Comparison of ENCODE assay signal across 1 cellular context in the genomic region with DNA sequence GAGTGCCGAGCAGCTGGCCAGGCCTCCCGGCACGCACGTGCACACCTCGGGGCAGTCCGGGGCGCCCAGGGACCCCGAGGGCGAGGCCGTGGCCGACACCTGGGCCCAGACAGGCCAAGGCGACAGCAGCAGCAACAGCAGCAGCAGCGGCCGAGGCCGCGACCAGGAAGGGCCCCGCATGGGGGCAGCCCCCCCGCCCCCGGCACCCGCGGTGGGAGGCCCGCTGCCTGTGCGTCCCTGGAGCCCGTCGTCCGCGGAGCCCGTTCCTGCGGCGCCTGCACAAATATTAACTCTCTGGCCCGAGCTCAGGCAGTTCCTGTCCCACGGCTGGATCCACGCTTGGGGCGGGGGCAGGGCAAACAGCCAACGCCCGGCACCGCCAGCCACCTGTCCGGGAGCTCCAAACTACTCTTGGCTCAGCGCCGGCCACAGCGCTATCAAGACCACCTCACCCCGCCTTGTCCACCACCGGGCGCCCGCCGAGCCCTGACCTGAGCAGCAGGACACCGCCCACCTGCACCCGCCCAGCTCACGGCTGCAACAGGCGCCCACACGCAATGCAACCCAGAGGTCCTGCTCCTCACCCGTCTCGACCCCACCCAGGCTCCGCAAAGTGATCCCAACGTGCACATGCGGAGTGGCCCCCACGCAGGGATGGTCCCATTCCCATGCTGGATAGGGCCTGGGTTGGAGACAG.
TF ChIP-seq lines count a peak whose summit lies in the region.

A gene with protein sequence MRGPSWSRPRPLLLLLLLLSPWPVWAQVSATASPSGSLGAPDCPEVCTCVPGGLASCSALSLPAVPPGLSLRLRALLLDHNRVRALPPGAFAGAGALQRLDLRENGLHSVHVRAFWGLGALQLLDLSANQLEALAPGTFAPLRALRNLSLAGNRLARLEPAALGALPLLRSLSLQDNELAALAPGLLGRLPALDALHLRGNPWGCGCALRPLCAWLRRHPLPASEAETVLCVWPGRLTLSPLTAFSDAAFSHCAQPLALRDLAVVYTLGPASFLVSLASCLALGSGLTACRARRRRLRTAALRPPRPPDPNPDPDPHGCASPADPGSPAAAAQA (minus strand): TSS at position 288 of the 697 bp plus-strand sequence. CDS start 108 bp downstream, at position 180.

TF ChIP-seq in HEK293, 187 proteins besides CTCF, POLR2A, EP300 and RAD21 (continued from another document and continues in another):
- TF ChIP-seq, protein P1, sequence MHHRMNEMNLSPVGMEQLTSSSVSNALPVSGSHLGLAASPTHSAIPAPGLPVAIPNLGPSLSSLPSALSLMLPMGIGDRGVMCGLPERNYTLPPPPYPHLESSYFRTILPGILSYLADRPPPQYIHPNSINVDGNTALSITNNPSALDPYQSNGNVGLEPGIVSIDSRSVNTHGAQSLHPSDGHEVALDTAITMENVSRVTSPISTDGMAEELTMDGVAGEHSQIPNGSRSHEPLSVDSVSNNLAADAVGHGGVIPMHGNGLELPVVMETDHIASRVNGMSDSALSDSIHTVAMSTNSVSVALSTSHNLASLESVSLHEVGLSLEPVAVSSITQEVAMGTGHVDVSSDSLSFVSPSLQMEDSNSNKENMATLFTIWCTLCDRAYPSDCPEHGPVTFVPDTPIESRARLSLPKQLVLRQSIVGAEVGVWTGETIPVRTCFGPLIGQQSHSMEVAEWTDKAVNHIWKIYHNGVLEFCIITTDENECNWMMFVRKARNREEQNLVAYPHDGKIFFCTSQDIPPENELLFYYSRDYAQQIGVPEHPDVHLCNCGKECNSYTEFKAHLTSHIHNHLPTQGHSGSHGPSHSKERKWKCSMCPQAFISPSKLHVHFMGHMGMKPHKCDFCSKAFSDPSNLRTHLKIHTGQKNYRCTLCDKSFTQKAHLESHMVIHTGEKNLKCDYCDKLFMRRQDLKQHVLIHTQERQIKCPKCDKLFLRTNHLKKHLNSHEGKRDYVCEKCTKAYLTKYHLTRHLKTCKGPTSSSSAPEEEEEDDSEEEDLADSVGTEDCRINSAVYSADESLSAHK (tag by site-specific recombination; IDR thresholded peaks at IDR 0.05) = no peak
- TF ChIP-seq ZNF549 (tag by site-specific recombination; IDR thresholded peaks at IDR 0.05) (no peak), ZNF184 (tag by site-specific recombination; IDR thresholded peaks at IDR 0.05) (no peak), WT1 (tag by site-specific recombination; IDR thresholded peaks at IDR 0.05) (no peak), ZNF561 (tag by site-specific recombination; IDR thresholded peaks at IDR 0.05; ENCODE audit: borderline replicate concordance) (no peak), ZBTB48 (tag by site-specific recombination; IDR thresholded peaks at IDR 0.05) (no peak), ZNF658 (tag by site-specific recombination; IDR thresholded peaks at IDR 0.05) (no peak), BCL11A (tag by site-specific recombination; IDR thresholded peaks at IDR 0.05; ENCODE audit: low read depth) (0 out of 2 replicates have a peak, but pooled peaks have one; percentile 15), ZNF19 (tag by site-specific recombination; IDR thresholded peaks at IDR 0.05; ENCODE audit: low read depth) (no peak), ZNF792 (tag by site-specific recombination; IDR thresholded peaks at IDR 0.05) (0 out of 2 replicates have a peak, but pooled peaks have one; percentile 26), PRDM1 (tag by site-specific recombination; IDR thresholded peaks at IDR 0.05) (no peak), ZNF664 (tag by site-specific recombination; IDR thresholded peaks at IDR 0.05) (no peak), ZNF624 (tag by site-specific recombination; IDR thresholded peaks at IDR 0.05) (no peak), ZNF585B (tag by site-specific recombination; IDR thresholded peaks at IDR 0.05) (no peak), ZNF677 (tag by site-specific recombination; IDR thresholded peaks at IDR 0.05) (no peak), HOXC10 (CRISPR knock-in tag; IDR thresholded peaks at IDR 0.05) (no peak), KLF16 (tag by site-specific recombination; IDR thresholded peaks at IDR 0.05) (no peak), HOXA7 (CRISPR knock-in tag; IDR thresholded peaks at IDR 0.05; ENCODE audit: borderline replicate concordance) (no peak), YY2 (tag by site-specific recombination; IDR thresholded peaks at IDR 0.05) (no peak), SP3 (tag by site-specific recombination; IDR thresholded peaks at IDR 0.05) (no peak), ZNF777 (tag by site-specific recombination; IDR thresholded peaks at IDR 0.05; ENCODE audit: borderline replicate concordance) (no peak), ZNF121 (tag by site-specific recombination; IDR thresholded peaks at IDR 0.05) (no peak), IKZF3 (tag by site-specific recombination; IDR thresholded peaks at IDR 0.05) (no peak), FEZF1 (tag by site-specific recombination; IDR thresholded peaks at IDR 0.05) (no peak), ZNF654 (tag by site-specific recombination; IDR thresholded peaks at IDR 0.05; ENCODE audit: low read depth) (no peak), ZNF248 (tag by site-specific recombination; IDR thresholded peaks at IDR 0.05) (no peak), SP2 (tag by site-specific recombination; IDR thresholded peaks at IDR 0.05) (0 out of 2 replicates have a peak, but pooled peaks have one; percentile 12), ZNF133 (tag by site-specific recombination; IDR thresholded peaks at IDR 0.05) (no peak), SCRT2 (tag by site-specific recombination; IDR thresholded peaks at IDR 0.05) (peak; percentile 95), ZNF776 (tag by site-specific recombination; IDR thresholded peaks at IDR 0.05; ENCODE audit: borderline replicate concordance) (no peak), ZNF48 (tag by site-specific recombination; IDR thresholded peaks at IDR 0.05) (no peak), ZNF623 (tag by site-specific recombination; IDR thresholded peaks at IDR 0.05) (no peak), ZNF292 (tag by site-specific recombination; IDR thresholded peaks at IDR 0.05; ENCODE audit: borderline replicate concordance, low read depth) (no peak)
- TF ChIP-seq, protein P2, sequence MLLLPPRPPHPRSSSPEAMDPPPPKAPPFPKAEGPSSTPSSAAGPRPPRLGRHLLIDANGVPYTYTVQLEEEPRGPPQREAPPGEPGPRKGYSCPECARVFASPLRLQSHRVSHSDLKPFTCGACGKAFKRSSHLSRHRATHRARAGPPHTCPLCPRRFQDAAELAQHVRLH (tag by site-specific recombination; IDR thresholded peaks at IDR 0.05) = no peak
- TF ChIP-seq, protein P3, sequence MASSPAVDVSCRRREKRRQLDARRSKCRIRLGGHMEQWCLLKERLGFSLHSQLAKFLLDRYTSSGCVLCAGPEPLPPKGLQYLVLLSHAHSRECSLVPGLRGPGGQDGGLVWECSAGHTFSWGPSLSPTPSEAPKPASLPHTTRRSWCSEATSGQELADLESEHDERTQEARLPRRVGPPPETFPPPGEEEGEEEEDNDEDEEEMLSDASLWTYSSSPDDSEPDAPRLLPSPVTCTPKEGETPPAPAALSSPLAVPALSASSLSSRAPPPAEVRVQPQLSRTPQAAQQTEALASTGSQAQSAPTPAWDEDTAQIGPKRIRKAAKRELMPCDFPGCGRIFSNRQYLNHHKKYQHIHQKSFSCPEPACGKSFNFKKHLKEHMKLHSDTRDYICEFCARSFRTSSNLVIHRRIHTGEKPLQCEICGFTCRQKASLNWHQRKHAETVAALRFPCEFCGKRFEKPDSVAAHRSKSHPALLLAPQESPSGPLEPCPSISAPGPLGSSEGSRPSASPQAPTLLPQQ (tag by site-specific recombination; IDR thresholded peaks at IDR 0.05) = no peak
- TF ChIP-seq, protein P4, sequence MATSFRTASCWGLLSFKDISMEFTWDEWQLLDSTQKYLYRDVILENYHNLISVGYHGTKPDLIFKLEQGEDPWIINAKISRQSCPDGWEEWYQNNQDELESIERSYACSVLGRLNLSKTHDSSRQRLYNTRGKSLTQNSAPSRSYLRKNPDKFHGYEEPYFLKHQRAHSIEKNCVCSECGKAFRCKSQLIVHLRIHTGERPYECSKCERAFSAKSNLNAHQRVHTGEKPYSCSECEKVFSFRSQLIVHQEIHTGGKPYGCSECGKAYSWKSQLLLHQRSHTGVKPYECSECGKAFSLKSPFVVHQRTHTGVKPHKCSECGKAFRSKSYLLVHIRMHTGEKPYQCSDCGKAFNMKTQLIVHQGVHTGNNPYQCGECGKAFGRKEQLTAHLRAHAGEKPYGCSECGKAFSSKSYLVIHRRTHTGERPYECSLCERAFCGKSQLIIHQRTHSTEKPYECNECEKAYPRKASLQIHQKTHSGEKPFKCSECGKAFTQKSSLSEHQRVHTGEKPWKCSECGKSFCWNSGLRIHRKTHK (tag by site-specific recombination; IDR thresholded peaks at IDR 0.05) = no peak
- TF ChIP-seq, protein P5, sequence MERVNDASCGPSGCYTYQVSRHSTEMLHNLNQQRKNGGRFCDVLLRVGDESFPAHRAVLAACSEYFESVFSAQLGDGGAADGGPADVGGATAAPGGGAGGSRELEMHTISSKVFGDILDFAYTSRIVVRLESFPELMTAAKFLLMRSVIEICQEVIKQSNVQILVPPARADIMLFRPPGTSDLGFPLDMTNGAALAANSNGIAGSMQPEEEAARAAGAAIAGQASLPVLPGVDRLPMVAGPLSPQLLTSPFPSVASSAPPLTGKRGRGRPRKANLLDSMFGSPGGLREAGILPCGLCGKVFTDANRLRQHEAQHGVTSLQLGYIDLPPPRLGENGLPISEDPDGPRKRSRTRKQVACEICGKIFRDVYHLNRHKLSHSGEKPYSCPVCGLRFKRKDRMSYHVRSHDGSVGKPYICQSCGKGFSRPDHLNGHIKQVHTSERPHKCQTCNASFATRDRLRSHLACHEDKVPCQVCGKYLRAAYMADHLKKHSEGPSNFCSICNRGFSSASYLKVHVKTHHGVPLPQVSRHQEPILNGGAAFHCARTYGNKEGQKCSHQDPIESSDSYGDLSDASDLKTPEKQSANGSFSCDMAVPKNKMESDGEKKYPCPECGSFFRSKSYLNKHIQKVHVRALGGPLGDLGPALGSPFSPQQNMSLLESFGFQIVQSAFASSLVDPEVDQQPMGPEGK (tag by site-specific recombination; IDR thresholded peaks at IDR 0.05) = peak; percentile 32; the same call in 1 of the 2 replicates
- TF ChIP-seq, protein P6, sequence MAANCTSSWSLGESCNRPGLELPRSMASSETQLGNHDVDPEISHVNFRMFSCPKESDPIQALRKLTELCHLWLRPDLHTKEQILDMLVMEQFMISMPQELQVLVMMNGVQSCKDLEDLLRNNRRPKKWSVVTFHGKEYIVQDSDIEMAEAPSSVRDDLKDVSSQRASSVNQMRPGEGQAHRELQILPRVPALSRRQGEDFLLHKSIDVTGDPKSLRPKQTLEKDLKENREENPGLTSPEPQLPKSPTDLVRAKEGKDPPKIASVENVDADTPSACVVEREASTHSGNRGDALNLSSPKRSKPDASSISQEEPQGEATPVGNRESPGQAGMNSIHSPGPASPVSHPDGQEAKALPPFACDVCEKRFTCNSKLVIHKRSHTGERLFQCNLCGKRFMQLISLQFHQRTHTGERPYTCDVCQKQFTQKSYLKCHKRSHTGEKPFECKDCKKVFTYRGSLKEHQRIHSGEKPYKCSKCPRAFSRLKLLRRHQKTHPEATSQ (tag by site-specific recombination; IDR thresholded peaks at IDR 0.05) = no peak
- TF ChIP-seq, protein P7, sequence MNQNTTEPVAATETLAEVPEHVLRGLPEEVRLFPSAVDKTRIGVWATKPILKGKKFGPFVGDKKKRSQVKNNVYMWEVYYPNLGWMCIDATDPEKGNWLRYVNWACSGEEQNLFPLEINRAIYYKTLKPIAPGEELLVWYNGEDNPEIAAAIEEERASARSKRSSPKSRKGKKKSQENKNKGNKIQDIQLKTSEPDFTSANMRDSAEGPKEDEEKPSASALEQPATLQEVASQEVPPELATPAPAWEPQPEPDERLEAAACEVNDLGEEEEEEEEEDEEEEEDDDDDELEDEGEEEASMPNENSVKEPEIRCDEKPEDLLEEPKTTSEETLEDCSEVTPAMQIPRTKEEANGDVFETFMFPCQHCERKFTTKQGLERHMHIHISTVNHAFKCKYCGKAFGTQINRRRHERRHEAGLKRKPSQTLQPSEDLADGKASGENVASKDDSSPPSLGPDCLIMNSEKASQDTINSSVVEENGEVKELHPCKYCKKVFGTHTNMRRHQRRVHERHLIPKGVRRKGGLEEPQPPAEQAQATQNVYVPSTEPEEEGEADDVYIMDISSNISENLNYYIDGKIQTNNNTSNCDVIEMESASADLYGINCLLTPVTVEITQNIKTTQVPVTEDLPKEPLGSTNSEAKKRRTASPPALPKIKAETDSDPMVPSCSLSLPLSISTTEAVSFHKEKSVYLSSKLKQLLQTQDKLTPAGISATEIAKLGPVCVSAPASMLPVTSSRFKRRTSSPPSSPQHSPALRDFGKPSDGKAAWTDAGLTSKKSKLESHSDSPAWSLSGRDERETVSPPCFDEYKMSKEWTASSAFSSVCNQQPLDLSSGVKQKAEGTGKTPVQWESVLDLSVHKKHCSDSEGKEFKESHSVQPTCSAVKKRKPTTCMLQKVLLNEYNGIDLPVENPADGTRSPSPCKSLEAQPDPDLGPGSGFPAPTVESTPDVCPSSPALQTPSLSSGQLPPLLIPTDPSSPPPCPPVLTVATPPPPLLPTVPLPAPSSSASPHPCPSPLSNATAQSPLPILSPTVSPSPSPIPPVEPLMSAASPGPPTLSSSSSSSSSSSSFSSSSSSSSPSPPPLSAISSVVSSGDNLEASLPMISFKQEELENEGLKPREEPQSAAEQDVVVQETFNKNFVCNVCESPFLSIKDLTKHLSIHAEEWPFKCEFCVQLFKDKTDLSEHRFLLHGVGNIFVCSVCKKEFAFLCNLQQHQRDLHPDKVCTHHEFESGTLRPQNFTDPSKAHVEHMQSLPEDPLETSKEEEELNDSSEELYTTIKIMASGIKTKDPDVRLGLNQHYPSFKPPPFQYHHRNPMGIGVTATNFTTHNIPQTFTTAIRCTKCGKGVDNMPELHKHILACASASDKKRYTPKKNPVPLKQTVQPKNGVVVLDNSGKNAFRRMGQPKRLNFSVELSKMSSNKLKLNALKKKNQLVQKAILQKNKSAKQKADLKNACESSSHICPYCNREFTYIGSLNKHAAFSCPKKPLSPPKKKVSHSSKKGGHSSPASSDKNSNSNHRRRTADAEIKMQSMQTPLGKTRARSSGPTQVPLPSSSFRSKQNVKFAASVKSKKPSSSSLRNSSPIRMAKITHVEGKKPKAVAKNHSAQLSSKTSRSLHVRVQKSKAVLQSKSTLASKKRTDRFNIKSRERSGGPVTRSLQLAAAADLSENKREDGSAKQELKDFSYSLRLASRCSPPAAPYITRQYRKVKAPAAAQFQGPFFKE (tag by site-specific recombination; IDR thresholded peaks at IDR 0.05; ENCODE audit: borderline replicate concordance) = 0 out of 2 replicates have a peak, but pooled peaks have one; percentile 82
- TF ChIP-seq, protein P8, sequence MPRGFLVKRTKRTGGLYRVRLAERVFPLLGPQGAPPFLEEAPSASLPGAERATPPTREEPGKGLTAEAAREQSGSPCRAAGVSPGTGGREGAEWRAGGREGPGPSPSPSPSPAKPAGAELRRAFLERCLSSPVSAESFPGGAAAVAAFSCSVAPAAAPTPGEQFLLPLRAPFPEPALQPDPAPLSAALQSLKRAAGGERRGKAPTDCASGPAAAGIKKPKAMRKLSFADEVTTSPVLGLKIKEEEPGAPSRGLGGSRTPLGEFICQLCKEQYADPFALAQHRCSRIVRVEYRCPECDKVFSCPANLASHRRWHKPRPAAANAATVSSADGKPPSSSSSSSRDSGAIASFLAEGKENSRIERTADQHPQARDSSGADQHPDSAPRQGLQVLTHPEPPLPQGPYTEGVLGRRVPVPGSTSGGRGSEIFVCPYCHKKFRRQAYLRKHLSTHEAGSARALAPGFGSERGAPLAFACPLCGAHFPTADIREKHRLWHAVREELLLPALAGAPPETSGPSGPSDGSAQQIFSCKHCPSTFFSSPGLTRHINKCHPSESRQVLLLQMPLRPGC (tag by site-specific recombination; IDR thresholded peaks at IDR 0.05) = no peak
